In the genomic region with DNA sequence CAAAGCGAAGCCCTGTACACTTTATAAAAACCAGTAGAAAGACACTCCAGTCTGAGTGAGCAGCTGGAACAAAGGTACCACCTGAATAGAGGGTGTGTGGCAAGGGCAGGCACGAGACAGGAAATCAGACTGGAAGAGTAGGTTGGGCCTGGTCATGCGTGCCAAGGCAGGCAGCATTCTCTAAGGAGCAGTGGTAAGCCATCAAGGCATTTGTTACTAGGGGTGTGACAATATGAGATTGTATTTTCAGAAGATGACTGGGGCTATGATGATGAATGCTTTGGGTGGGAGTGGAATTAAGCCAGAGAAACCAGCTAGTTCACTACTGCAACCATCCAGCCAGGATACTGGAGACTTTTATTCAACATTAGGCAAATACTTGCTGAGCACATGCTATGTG, we compare ENCODE assay signal across 12 cellular contexts. TPM values are rescaled to one million over a fixed set of nuclear protein-coding genes. Genes with fewer than 3 reads are reported as not detected.
DNase-seq lines count a peak whose midpoint lies in the region; ATAC-seq and TF ChIP-seq lines count a peak whose summit lies in the region.
"Had no signal": no experiment of that assay in that cellular context is flagged by ENCODE, and none has a peak within 500 bp of the region (broad histone marks: within the 10 kb centered on the region; RNA-seq: fewer than 3 reads in every experiment).

No MANE protein-coding gene starts in this region.

- peak overlapping the region; percentile 13 for H3K4me3 Mint-ChIP-seq in CD8-positive, alpha-beta T cell
- peak overlapping the region; percentile 9 for H3K4me3 Mint-ChIP-seq in activated T-helper 17 cell treated with anti-CD3 and anti-CD28 coated beads, Interleukin-2, amount 50 U/mL, for 72 hours
- no peak overlapping the region for H3K4me3 Mint-ChIP-seq in mesothelial cell of epicardium

- peaks cover 52% of the 10 kb centered on the region for H3K4me1 Mint-ChIP-seq in CD8-positive, alpha-beta T cell (ENCODE audit: low read depth)
- peaks cover 36% of the 10 kb centered on the region for H3K4me1 Mint-ChIP-seq in activated T-helper 17 cell treated with anti-CD3 and anti-CD28 coated beads, Interleukin-2, amount 50 U/mL, for 72 hours
- H3K4me1 Mint-ChIP-seq in mesothelial cell of epicardium = peaks cover 26% of the 10 kb centered on the region

- ATAC-seq in CD8-positive, alpha-beta T cell = no peak
- peak; percentile 37 for ATAC-seq in activated T-helper 17 cell treated with anti-CD3 and anti-CD28 coated beads, Interleukin-2, amount 50 U/mL, for 72 hours (replicated peaks)
- ATAC-seq in GM19035 (IDR thresholded peaks at IDR 0.05; ENCODE audit: unreplicated experiment) = no peak
- no peak for ATAC-seq in aorta (ENCODE audit: low FRiP score)

- POLR2A ChIA-PET in CD8-positive, alpha-beta T cell (lab: Charles Lee) = interaction anchor here (2.0 to 2.2 kb wide), 2 partner anchors 19 to 62 kb away, joined by 6 to 8 read pairs; no protein-coding TSS in a partner anchor

- no peak for DNase-seq in CD8-positive, alpha-beta T cell
- DNase-seq in mesothelial cell of epicardium (ENCODE audit: low spot score in 2 of 2, unreplicated experiment in 2 of 2) (no peak), BE2C (no peak), aorta (no peak), NCI-H1048 (lab: John Stamatoyannopoulos, UW) (no peak)
- DNase-seq: Caco-2, glutamatergic neuron had no signal

- no peak overlapping the region for H3K4me3 ChIP-seq in CD8-positive, alpha-beta T cell (ENCODE audit: low read depth, low read length)
- H3K4me3 ChIP-seq in BE2C (ENCODE audit: low read depth, low read length) (no peak overlapping the region), aorta (ENCODE audit: low read length in 2 of 2) (no peak overlapping the region)
- H3K4me3 ChIP-seq: coronary artery, upper lobe of left lung had no signal

- peaks cover 42% of the 10 kb centered on the region for H3K36me3 Mint-ChIP-seq in CD8-positive, alpha-beta T cell
- no peaks in the 10 kb centered on the region for H3K36me3 Mint-ChIP-seq in activated T-helper 17 cell treated with anti-CD3 and anti-CD28 coated beads, Interleukin-2, amount 50 U/mL, for 72 hours (ENCODE audit: low read depth)
- peaks cover 5% of the 10 kb centered on the region for H3K36me3 Mint-ChIP-seq in mesothelial cell of epicardium

- no peaks in the 10 kb centered on the region for H3K9me3 Mint-ChIP-seq in CD8-positive, alpha-beta T cell
- H3K9me3 Mint-ChIP-seq in activated T-helper 17 cell treated with anti-CD3 and anti-CD28 coated beads, Interleukin-2, amount 50 U/mL, for 72 hours = no peaks in the 10 kb centered on the region
- H3K9me3 Mint-ChIP-seq in mesothelial cell of epicardium = no peaks in the 10 kb centered on the region

- no peak overlapping the region for H3K27ac Mint-ChIP-seq in CD8-positive, alpha-beta T cell
- peak overlapping the region; percentile 33 for H3K27ac Mint-ChIP-seq in activated T-helper 17 cell treated with anti-CD3 and anti-CD28 coated beads, Interleukin-2, amount 50 U/mL, for 72 hours
- H3K27ac Mint-ChIP-seq in mesothelial cell of epicardium = peak overlapping the region; percentile 79

- TF ChIP-seq EP300 in Ishikawa (IDR thresholded peaks at IDR 0.05; ENCODE audit: borderline replicate concordance) = peak; percentile 95

- TF ChIP-seq RAD21 in Ishikawa (IDR thresholded peaks at IDR 0.05; ENCODE audit: low read depth) = peak; percentile 6; the same call in 1 of the 2 replicates

- no peaks in the 10 kb centered on the region for H3K9me3 ChIP-seq in CD8-positive, alpha-beta T cell (ENCODE audit: low read length)
- H3K9me3 ChIP-seq in BE2C (no peaks in the 10 kb centered on the region), aorta (ENCODE audit: control insufficient read depth, low read length) (no peaks in the 10 kb centered on the region)
- H3K9me3 ChIP-seq: Caco-2, upper lobe of left lung had no signal

- CTCF ChIA-PET in CD8-positive, alpha-beta T cell (lab: Charles Lee) = interaction anchor here (1.5 to 3.3 kb wide), 2 partner anchors 60 to 73 kb away, joined by 10 to 19 read pairs; no protein-coding TSS in a partner anchor

- H3K4me1 ChIP-seq in CD8-positive, alpha-beta T cell (ENCODE audit: insufficient read depth, low read length) = peaks cover 35% of the 10 kb centered on the region
- H3K4me1 ChIP-seq in BE2C = no peaks in the 10 kb centered on the region
- no peaks in the 10 kb centered on the region for H3K4me1 ChIP-seq in aorta (ENCODE audit: control insufficient read depth in 1 of 2, insufficient read depth in 2 of 2, low read length in 2 of 2)
- H3K4me1 ChIP-seq: Caco-2 had no signal

- no peaks in the 10 kb centered on the region for H3K27me3 Mint-ChIP-seq in CD8-positive, alpha-beta T cell (ENCODE audit: low read depth)
- no peaks in the 10 kb centered on the region for H3K27me3 Mint-ChIP-seq in activated T-helper 17 cell treated with anti-CD3 and anti-CD28 coated beads, Interleukin-2, amount 50 U/mL, for 72 hours
- H3K27me3 Mint-ChIP-seq in mesothelial cell of epicardium (ENCODE audit: low read depth) = no peaks in the 10 kb centered on the region

- 80 to 81% methylated on average over 3 of the region's 3 CpGs for WGBS in aorta, 2 donors

- H3K36me3 ChIP-seq in CD8-positive, alpha-beta T cell (ENCODE audit: insufficient read depth, low read length) = no peaks in the 10 kb centered on the region
- H3K36me3 ChIP-seq in BE2C = no peaks in the 10 kb centered on the region
- no peaks in the 10 kb centered on the region for H3K36me3 ChIP-seq in aorta (ENCODE audit: control insufficient read depth in 1 of 2, insufficient read depth in 2 of 2, low read length in 1 of 2)

- intact Hi-C loops in CD8-positive, alpha-beta T cell (cut with DNase I, micrococcal nuclease) = no loop called here
- intact Hi-C loops in aorta (cut with DNase I) = loop anchor here in 1 of 2 donors (10.0 kb wide), 1 partner anchor 142 kb away; the partner anchor contains the start of gene EHD4

- no peak for TF ChIP-seq CTCF in CD8-positive, alpha-beta T cell (IDR thresholded peaks at IDR 0.05)
- TF ChIP-seq CTCF in mesothelial cell of epicardium (IDR thresholded peaks at IDR 0.05; ENCODE audit: unreplicated experiment) (no peak), BE2C (IDR thresholded peaks at IDR 0.05; ENCODE audit: low read depth, low read length) (no peak)

- H3K27ac ChIP-seq in CD8-positive, alpha-beta T cell (ENCODE audit: low read depth, low read length) = no peak overlapping the region
- H3K27ac ChIP-seq in aorta (ENCODE audit: low read depth in 1 of 2, low read length in 2 of 2) = no peak overlapping the region
- H3K27ac ChIP-seq: coronary artery had no signal

- H3K27me3 ChIP-seq in CD8-positive, alpha-beta T cell (ENCODE audit: insufficient read depth, low read length) = no peaks in the 10 kb centered on the region
- H3K27me3 ChIP-seq in BE2C (no peaks in the 10 kb centered on the region), aorta (ENCODE audit: control insufficient read depth in 1 of 2, insufficient read depth in 2 of 2, low read length in 1 of 2) (no peaks in the 10 kb centered on the region)
- H3K27me3 ChIP-seq: upper lobe of left lung had no signal

TF ChIP-seq in Ishikawa, 13 proteins besides CTCF, POLR2A, EP300 and RAD21 (continues in another document):
- TF ChIP-seq, protein P1, sequence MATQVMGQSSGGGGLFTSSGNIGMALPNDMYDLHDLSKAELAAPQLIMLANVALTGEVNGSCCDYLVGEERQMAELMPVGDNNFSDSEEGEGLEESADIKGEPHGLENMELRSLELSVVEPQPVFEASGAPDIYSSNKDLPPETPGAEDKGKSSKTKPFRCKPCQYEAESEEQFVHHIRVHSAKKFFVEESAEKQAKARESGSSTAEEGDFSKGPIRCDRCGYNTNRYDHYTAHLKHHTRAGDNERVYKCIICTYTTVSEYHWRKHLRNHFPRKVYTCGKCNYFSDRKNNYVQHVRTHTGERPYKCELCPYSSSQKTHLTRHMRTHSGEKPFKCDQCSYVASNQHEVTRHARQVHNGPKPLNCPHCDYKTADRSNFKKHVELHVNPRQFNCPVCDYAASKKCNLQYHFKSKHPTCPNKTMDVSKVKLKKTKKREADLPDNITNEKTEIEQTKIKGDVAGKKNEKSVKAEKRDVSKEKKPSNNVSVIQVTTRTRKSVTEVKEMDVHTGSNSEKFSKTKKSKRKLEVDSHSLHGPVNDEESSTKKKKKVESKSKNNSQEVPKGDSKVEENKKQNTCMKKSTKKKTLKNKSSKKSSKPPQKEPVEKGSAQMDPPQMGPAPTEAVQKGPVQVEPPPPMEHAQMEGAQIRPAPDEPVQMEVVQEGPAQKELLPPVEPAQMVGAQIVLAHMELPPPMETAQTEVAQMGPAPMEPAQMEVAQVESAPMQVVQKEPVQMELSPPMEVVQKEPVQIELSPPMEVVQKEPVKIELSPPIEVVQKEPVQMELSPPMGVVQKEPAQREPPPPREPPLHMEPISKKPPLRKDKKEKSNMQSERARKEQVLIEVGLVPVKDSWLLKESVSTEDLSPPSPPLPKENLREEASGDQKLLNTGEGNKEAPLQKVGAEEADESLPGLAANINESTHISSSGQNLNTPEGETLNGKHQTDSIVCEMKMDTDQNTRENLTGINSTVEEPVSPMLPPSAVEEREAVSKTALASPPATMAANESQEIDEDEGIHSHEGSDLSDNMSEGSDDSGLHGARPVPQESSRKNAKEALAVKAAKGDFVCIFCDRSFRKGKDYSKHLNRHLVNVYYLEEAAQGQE (IDR thresholded peaks at IDR 0.05; ENCODE audit: low read depth) = no peak
- TF ChIP-seq TCF12 (IDR thresholded peaks at IDR 0.05; ENCODE audit: low read depth) (peak; percentile 97), MAX (IDR thresholded peaks at IDR 0.05) (peak; percentile 93)

RNA-seq across cellular contexts. Expression of gene JMJD7, which starts 5.0 kb away (rescaled TPM):
- total RNA-seq in CD8-positive, alpha-beta T cell = 10 to 100 TPM; 27.5 to 38.3 TPM
- total RNA-seq in activated T-helper 17 cell treated with anti-CD3 and anti-CD28 coated beads, Interleukin-2, amount 50 U/mL, for 72 hours = 10 to 100 TPM; 12.0 to 16.6 TPM
- 25.9 to 27.6 TPM (median 26.7 TPM) in 3 replicates for total RNA-seq in mesothelial cell of epicardium
- 9.2 TPM for polyA plus RNA-seq in BE2C (2012; ENCODE audit: insufficient read depth, insufficient read length, low read depth)
- total RNA-seq in aorta = 10 to 100 TPM in 1 of 2 donors, 1 to 10 TPM in 1; 9.6 to 12.6 TPM
- polyA plus RNA-seq in aorta = 10 to 100 TPM in 1 of 2 donors, 1 to 10 TPM in 1; 7.0 to 10.5 TPM

RNA-seq across cellular contexts. Expression of gene PLA2G4B, which starts 5.8 kb away (rescaled TPM):
- total RNA-seq in CD8-positive, alpha-beta T cell = 10 to 100 TPM; 25.0 to 26.1 TPM
- 1 to 10 TPM; 2.7 to 8.3 TPM for total RNA-seq in activated T-helper 17 cell treated with anti-CD3 and anti-CD28 coated beads, Interleukin-2, amount 50 U/mL, for 72 hours
- 10.6 to 11.4 TPM (median 11.2 TPM) in 3 replicates for total RNA-seq in mesothelial cell of epicardium
- polyA plus RNA-seq in BE2C (2012; ENCODE audit: insufficient read depth, insufficient read length, low read depth) = 2.7 TPM
- 10 to 100 TPM in 1 of 2 donors, 1 to 10 TPM in 1; 6.7 to 11.1 TPM for total RNA-seq in aorta
- 10 to 100 TPM; 14.3 to 51.8 TPM for polyA plus RNA-seq in aorta

RNA-seq across cellular contexts. Expression of gene MAPKBP1, which starts 58.6 kb away (rescaled TPM):
- total RNA-seq in CD8-positive, alpha-beta T cell = 10 to 100 TPM; 24.2 to 25.3 TPM
- total RNA-seq in activated T-helper 17 cell treated with anti-CD3 and anti-CD28 coated beads, Interleukin-2, amount 50 U/mL, for 72 hours = 10 to 100 TPM; 33.7 to 45.5 TPM
- total RNA-seq in mesothelial cell of epicardium (38.9 to 42.6 TPM (median 40.8 TPM) in 3 replicates), aorta (10 to 100 TPM; 38.2 to 44.1 TPM)
- polyA plus RNA-seq in BE2C (2012; ENCODE audit: insufficient read depth, insufficient read length, low read depth) = 9.4 TPM
- 10 to 100 TPM; 13.6 to 17.0 TPM for polyA plus RNA-seq in aorta
